ENCODE assay signal across 31 cellular contexts in the genomic region with DNA sequence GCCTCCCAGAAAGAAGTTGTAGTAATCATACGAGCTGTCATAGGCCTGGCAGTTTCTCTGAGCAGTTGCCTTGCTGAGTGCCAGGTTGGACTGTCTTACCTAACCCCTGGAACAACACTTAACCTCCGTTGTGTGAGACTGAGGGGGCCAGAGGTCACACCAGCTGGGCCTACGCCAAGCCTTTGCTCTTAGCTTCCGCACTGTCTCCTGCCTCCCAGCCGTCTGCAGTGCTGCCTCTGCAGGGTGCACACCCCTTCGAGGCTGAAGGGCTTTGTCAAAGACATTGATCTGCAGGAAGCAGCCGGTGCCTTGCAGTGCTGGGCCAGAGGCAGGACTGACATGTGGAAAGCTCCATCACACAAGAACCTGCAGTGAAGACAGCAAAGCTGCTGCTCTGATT. TPM values are rescaled to one million over a fixed set of nuclear protein-coding genes. Genes with fewer than 3 reads are reported as not detected.
DNase-seq lines count a peak whose midpoint lies in the region; ATAC-seq, FAIRE-seq and TF ChIP-seq lines count a peak whose summit lies in the region.
"Had no signal": no experiment of that assay in that cellular context is flagged by ENCODE, and none has a peak within 500 bp of the region (broad histone marks: within the 10 kb centered on the region; RNA-seq: fewer than 3 reads in every experiment).

No MANE protein-coding gene starts in this region.

- intact Hi-C loops in activated CD4-positive, alpha-beta T cell treated with anti-CD3 and anti-CD28 coated beads for 36 hours (cut with DNase I, micrococcal nuclease), result no loop called here
- intact Hi-C loops in natural killer cell (cut with micrococcal nuclease), result no loop called here
- intact Hi-C loops in endothelial cell of umbilical vein (cut with micrococcal nuclease), result no loop called here

- POLR2A ChIA-PET in activated CD4-positive, alpha-beta T cell treated with anti-CD3 and anti-CD28 coated beads for 36 hours (lab: Charles Lee), result no interaction called here
- POLR2A ChIA-PET in endothelial cell of umbilical vein (lab: Charles Lee), result no interaction called here

- no peak for FAIRE-seq in endothelial cell of umbilical vein (lab: Jason Lieb, UNC)
- FAIRE-seq in small intestine (lab: Jason Lieb, UNC), result no peak
- FAIRE-seq: A204.1, frontal cortex, GM19239 had no signal

- peaks cover 0 to 35% of the 10 kb centered on the region in 2 experiments for H3K36me3 ChIP-seq in endothelial cell of umbilical vein (ENCODE audit: control insufficient read depth in 2 of 2, extremely low read depth in 1 of 2, insufficient read depth in 2 of 2, low read length in 2 of 2)
- H3K36me3 ChIP-seq in small intestine (ENCODE audit: control insufficient read depth in 2 of 2, insufficient read depth in 2 of 2, low read length in 2 of 2), result peaks cover 12 to 14% of the 10 kb centered on the region in 2 donors
- peaks cover 31% of the 10 kb centered on the region for H3K36me3 ChIP-seq in WERI-Rb-1

- H3K27me3 ChIP-seq in endothelial cell of umbilical vein (ENCODE audit: control insufficient read depth in 2 of 2, insufficient read depth in 2 of 2, low read length in 2 of 2) (no peaks in the 10 kb centered on the region), small intestine (ENCODE audit: control insufficient read depth in 2 of 2, insufficient read depth in 2 of 2, low read length in 2 of 2) (no peaks in the 10 kb centered on the region), WERI-Rb-1 (ENCODE audit: insufficient read depth, low read depth, severe bottlenecking) (no peaks in the 10 kb centered on the region), foreskin keratinocyte (no peaks in the 10 kb centered on the region)
- H3K27me3 ChIP-seq: cardiac muscle cell, esophagus muscularis mucosa had no signal

- no peak for TF ChIP-seq POLR2A in endothelial cell of umbilical vein (IDR thresholded peaks at IDR 0.05; ENCODE audit: low read depth, low read length)

- H4K20me1 ChIP-seq in endothelial cell of umbilical vein (replicated peaks; ENCODE audit: control insufficient read depth, extremely low read depth, insufficient read depth, low read length), result no peaks in the 10 kb centered on the region

- H3K9me3 Mint-ChIP-seq in activated CD4-positive, alpha-beta T cell treated with anti-CD3 and anti-CD28 coated beads for 36 hours (ENCODE audit: low read depth), result no peaks in the 10 kb centered on the region
- no peaks in the 10 kb centered on the region for H3K9me3 Mint-ChIP-seq in natural killer cell treated with Interleukin-12 subunit alpha and Interleukin-12 subunit beta and Interleukin-15 and Interleukin-18, amount 100 ng/mL, for 72 hours
- H3K9me3 Mint-ChIP-seq in natural killer cell, result no peaks in the 10 kb centered on the region
- H3K9me3 Mint-ChIP-seq: type B pancreatic cell had no signal

- CTCF ChIA-PET in activated CD4-positive, alpha-beta T cell treated with anti-CD3 and anti-CD28 coated beads for 36 hours (lab: Charles Lee), result interaction anchor here (0.6 to 0.8 kb wide), 3 partner anchors 32 to 869 kb away, joined by 3 to 4 read pairs (median 3); no protein-coding TSS in a partner anchor
- CTCF ChIA-PET in endothelial cell of umbilical vein (lab: Charles Lee), result interaction anchor here (2.0 kb wide), 1 partner anchor 21 kb away, joined by 6 read pairs; no protein-coding TSS in a partner anchor

- H3K4me1 Mint-ChIP-seq in activated CD4-positive, alpha-beta T cell treated with anti-CD3 and anti-CD28 coated beads for 36 hours, result peaks cover 49% of the 10 kb centered on the region
- peaks cover 13 to 18% of the 10 kb centered on the region in 2 donors for H3K4me1 Mint-ChIP-seq in natural killer cell treated with Interleukin-12 subunit alpha and Interleukin-12 subunit beta and Interleukin-15 and Interleukin-18, amount 100 ng/mL, for 72 hours (ENCODE audit: low read depth in 2 of 2)
- H3K4me1 Mint-ChIP-seq in natural killer cell, result peaks cover 13 to 21% of the 10 kb centered on the region in 2 donors

- H3K9ac ChIP-seq in endothelial cell of umbilical vein (replicated peaks; ENCODE audit: extremely low read depth, insufficient read depth, low read length), result no peak overlapping the region

- H3K9me3 ChIP-seq in endothelial cell of umbilical vein (replicated peaks; ENCODE audit: control insufficient read depth, insufficient read depth, low read length), result no peaks in the 10 kb centered on the region
- no peaks in the 10 kb centered on the region for H3K9me3 ChIP-seq in small intestine (ENCODE audit: control insufficient read depth, low read depth)
- H3K9me3 ChIP-seq in WERI-Rb-1 (ENCODE audit: severe bottlenecking), result no peaks in the 10 kb centered on the region
- H3K9me3 ChIP-seq: esophagus muscularis mucosa had no signal

- dilution Hi-C loops in endothelial cell of umbilical vein (cut with MboI; ENCODE audit: extremely low pct_ligation_motif_present, low sequenced_read_pairs), result no loop called here

- no peak overlapping the region for H3K27ac Mint-ChIP-seq in activated CD4-positive, alpha-beta T cell treated with anti-CD3 and anti-CD28 coated beads for 36 hours
- H3K27ac Mint-ChIP-seq in natural killer cell treated with Interleukin-12 subunit alpha and Interleukin-12 subunit beta and Interleukin-15 and Interleukin-18, amount 100 ng/mL, for 72 hours, result no peak overlapping the region
- no peak overlapping the region for H3K27ac Mint-ChIP-seq in natural killer cell
- H3K27ac Mint-ChIP-seq: type B pancreatic cell had no signal

- H3K27me3 Mint-ChIP-seq in activated CD4-positive, alpha-beta T cell treated with anti-CD3 and anti-CD28 coated beads for 36 hours, result no peaks in the 10 kb centered on the region
- no peaks in the 10 kb centered on the region for H3K27me3 Mint-ChIP-seq in natural killer cell treated with Interleukin-12 subunit alpha and Interleukin-12 subunit beta and Interleukin-15 and Interleukin-18, amount 100 ng/mL, for 72 hours
- no peaks in the 10 kb centered on the region for H3K27me3 Mint-ChIP-seq in natural killer cell (ENCODE audit: low read depth in 2 of 2)
- H3K27me3 Mint-ChIP-seq: type B pancreatic cell had no signal

- no peaks in the 10 kb centered on the region for H3K9me1 ChIP-seq in endothelial cell of umbilical vein (replicated peaks; ENCODE audit: control insufficient read depth, extremely low read depth, insufficient read depth, low read length)

- H3K4me1 ChIP-seq in endothelial cell of umbilical vein (ENCODE audit: control insufficient read depth, extremely low read depth, insufficient read depth, low read length) (no peaks in the 10 kb centered on the region), small intestine (ENCODE audit: control insufficient read depth in 2 of 2, insufficient read depth in 1 of 2, low read depth in 1 of 2, low read length in 1 of 2) (no peaks in the 10 kb centered on the region), foreskin keratinocyte (no peaks in the 10 kb centered on the region)

- TF ChIP-seq CTCF in natural killer cell (IDR thresholded peaks at IDR 0.05), result no peak
- TF ChIP-seq CTCF in endothelial cell of umbilical vein (IDR thresholded peaks at IDR 0.05; ENCODE audit: extremely low read depth in 1 of 2, insufficient read depth in 1 of 2, low read depth in 1 of 2, low read length in 2 of 2), result no peak
- no peak for TF ChIP-seq CTCF in WERI-Rb-1 (IDR thresholded peaks at IDR 0.05; ENCODE audit: low read depth, low read length)
- TF ChIP-seq CTCF in foreskin keratinocyte (conservative IDR thresholded peaks at IDR 0.05), result no peak

- 27 to 64% (median 48%) methylated on average over 7 of the region's 7 CpGs for WGBS in small intestine, 3 donors

- H3K4me2 ChIP-seq in endothelial cell of umbilical vein (ENCODE audit: insufficient read depth, low read length), result no peak overlapping the region

- peaks cover 29% of the 10 kb centered on the region for H3K36me3 Mint-ChIP-seq in activated CD4-positive, alpha-beta T cell treated with anti-CD3 and anti-CD28 coated beads for 36 hours (ENCODE audit: low read depth)
- no peaks in the 10 kb centered on the region for H3K36me3 Mint-ChIP-seq in natural killer cell treated with Interleukin-12 subunit alpha and Interleukin-12 subunit beta and Interleukin-15 and Interleukin-18, amount 100 ng/mL, for 72 hours
- H3K36me3 Mint-ChIP-seq in natural killer cell, result no peaks in the 10 kb centered on the region

- peak; percentile 17 for DNase-seq in activated CD4-positive, alpha-beta T cell treated with anti-CD3 and anti-CD28 coated beads for 36 hours
- DNase-seq in activated CD4-positive, alpha-beta T cell treated with anti-CD3 and anti-CD28 coated beads for 1 hour, result no peak
- DNase-seq in natural killer cell treated with Interleukin-12 subunit alpha and Interleukin-12 subunit beta and Interleukin-15 and Interleukin-18, amount 100 ng/mL, for 72 hours (ENCODE audit: low spot score), result peak; percentile 48
- no peak for DNase-seq in natural killer cell
- DNase-seq in endothelial cell of umbilical vein (ENCODE audit: low read depth, low spot score), result peak; percentile 20
- peak; percentile 63 for DNase-seq in small intestine
- no peak for DNase-seq in WERI-Rb-1
- DNase-seq in foreskin keratinocyte, result no peak
- DNase-seq: activated gamma-delta T cell; anterior cingulate cortex; DMS53; GF-D8; H7; hippocampal formation; mesendoderm; NCI-H1048; NCI-H1694 treated with DMSO at 0.1 percent for 48 hours; NCI-H226; NCI-H69; SIG-M5; stimulated activated CD4-positive, alpha-beta T cell treated with anti-CD3 and anti-CD28 coated beads, Interleukin-2, amount 100 ng/mL, for 48 hours; SW 1271; T1000 had no signal

- H3K4me3 ChIP-seq in endothelial cell of umbilical vein (replicated peaks in 1 of 3; ENCODE audit: insufficient read depth in 1 of 3, low read depth in 1 of 3, low read length in 3 of 3) (no peak overlapping the region), small intestine (ENCODE audit: low read depth in 1 of 2, low read length in 2 of 2) (no peak overlapping the region), WERI-Rb-1 (ENCODE audit: low read depth, low read length) (no peak overlapping the region)
- H3K4me3 ChIP-seq: cardiac muscle cell, esophagus muscularis mucosa had no signal

- no TSS peak for BruUV-seq in endothelial cell of umbilical vein (replicated peaks; lab: Mats Ljungman, UMichigan)

- H2AFZ ChIP-seq in endothelial cell of umbilical vein (ENCODE audit: low read depth, low read length), result no peak overlapping the region

- H3K79me2 ChIP-seq in endothelial cell of umbilical vein (ENCODE audit: control insufficient read depth, insufficient read depth, low read length), result no peaks in the 10 kb centered on the region

- no peak for ATAC-seq in activated CD4-positive, alpha-beta T cell treated with anti-CD3 and anti-CD28 coated beads for 36 hours
- ATAC-seq in natural killer cell treated with Interleukin-12 subunit alpha and Interleukin-12 subunit beta and Interleukin-15 and Interleukin-18, amount 100 ng/mL, for 72 hours, result no peak
- ATAC-seq in natural killer cell, result no peak
- no peak for ATAC-seq in foreskin keratinocyte
- ATAC-seq: Panc1 had no signal

- no peak overlapping the region for H3K4me3 Mint-ChIP-seq in activated CD4-positive, alpha-beta T cell treated with anti-CD3 and anti-CD28 coated beads for 36 hours
- H3K4me3 Mint-ChIP-seq in natural killer cell treated with Interleukin-12 subunit alpha and Interleukin-12 subunit beta and Interleukin-15 and Interleukin-18, amount 100 ng/mL, for 72 hours, result no peak overlapping the region
- no peak overlapping the region for H3K4me3 Mint-ChIP-seq in natural killer cell
- H3K4me3 Mint-ChIP-seq: type B pancreatic cell had no signal

- H3K27ac ChIP-seq in endothelial cell of umbilical vein (ENCODE audit: insufficient read depth, low read depth, low read length) (no peak overlapping the region), small intestine (ENCODE audit: low read depth in 1 of 2, low read length in 1 of 2) (no peak overlapping the region), WERI-Rb-1 (no peak overlapping the region), foreskin keratinocyte (no peak overlapping the region)
- H3K27ac ChIP-seq: cardiac muscle cell, esophagus muscularis mucosa had no signal

RNA-seq across cellular contexts. Expression of a gene that starts 16.7 kb away (rescaled TPM):
- total RNA-seq in activated CD4-positive, alpha-beta T cell treated with anti-CD3 and anti-CD28 coated beads for 36 hours, result 10 to 100 TPM; 15.0 to 17.1 TPM
- 10 to 100 TPM; 20.8 to 38.9 TPM for total RNA-seq in natural killer cell treated with Interleukin-12 subunit alpha and Interleukin-12 subunit beta and Interleukin-15 and Interleukin-18, amount 100 ng/mL, for 72 hours
- total RNA-seq in natural killer cell, result 10 to 100 TPM; 24.3 to 30.4 (median 24.8) TPM
- total RNA-seq in endothelial cell of umbilical vein, result 18.5 and 22.8 TPM in 2 replicates
- polyA plus RNA-seq in endothelial cell of umbilical vein, result 29.3 and 31.6 TPM in 2 replicates
- polyA plus RNA-seq in endothelial cell of umbilical vein (2011; cell fraction: cytosol; rRNA removed), result 17.6 and 20.1 TPM in 2 replicates
- 18.7 and 20.2 TPM in 2 replicates for polyA plus RNA-seq in endothelial cell of umbilical vein (2011; cell fraction: nucleus; rRNA removed)
- 13.5 and 15.9 TPM in 2 replicates for polyA plus RNA-seq in endothelial cell of umbilical vein (2012)
- 15.8 and 24.2 TPM in 2 replicates for polyA minus RNA-seq in endothelial cell of umbilical vein
- polyA minus RNA-seq in endothelial cell of umbilical vein (2011; cell fraction: cytosol; rRNA and poly(A)+ RNA removed), result 11.2 TPM
- 8.4 and 10.6 TPM in 2 replicates for polyA minus RNA-seq in endothelial cell of umbilical vein (2011; cell fraction: nucleus; rRNA and poly(A)+ RNA removed)
- 10 to 100 TPM; 11.1 to 17.1 (median 17.0) TPM for polyA plus RNA-seq in small intestine
- total RNA-seq in foreskin keratinocyte, result 14.6 and 15.3 TPM in 2 replicates
- 14.8 and 15.5 TPM in 2 replicates for polyA plus RNA-seq in foreskin keratinocyte

RNA-seq across cellular contexts. Expression of a gene that starts 40.5 kb away (rescaled TPM):
- total RNA-seq in activated CD4-positive, alpha-beta T cell treated with anti-CD3 and anti-CD28 coated beads for 36 hours, result under 1 TPM; 0.18 to 0.23 TPM
- 1 to 10 TPM in 1 of 2 donors, under 1 TPM in 1; 0.38 to 2.6 TPM for total RNA-seq in natural killer cell treated with Interleukin-12 subunit alpha and Interleukin-12 subunit beta and Interleukin-15 and Interleukin-18, amount 100 ng/mL, for 72 hours
- total RNA-seq in natural killer cell (10 to 100 TPM in 1 of 3 donors, under 1 TPM in 2; 0.09 to 13.7 (median 0.11) TPM), endothelial cell of umbilical vein (not detected in 2 replicates), foreskin keratinocyte (not detected in 2 replicates)
- polyA plus RNA-seq in endothelial cell of umbilical vein (not detected in 2 replicates), small intestine (10 to 100 TPM; 11.1 to 21.6 (median 12.7) TPM), foreskin keratinocyte (not detected in 2 replicates)
- polyA plus RNA-seq in endothelial cell of umbilical vein (2011; cell fraction: cytosol; rRNA removed), result not detected in 2 replicates
- polyA plus RNA-seq in endothelial cell of umbilical vein (2011; cell fraction: nucleus; rRNA removed), result not detected in 2 replicates
- polyA plus RNA-seq in endothelial cell of umbilical vein (2012), result not detected in 2 replicates
- 0.17 and 0.29 TPM in 2 replicates for polyA minus RNA-seq in endothelial cell of umbilical vein
- not detected for polyA minus RNA-seq in endothelial cell of umbilical vein (2011; cell fraction: cytosol; rRNA and poly(A)+ RNA removed)
- polyA minus RNA-seq in endothelial cell of umbilical vein (2011; cell fraction: nucleus; rRNA and poly(A)+ RNA removed), result not detected in 2 replicates
- total RNA-seq: myocyte had no signal

Comparison
In these comparisons a context has a peak if more than half of its experiments do, and no peak if none do; other contexts are left out.
1. DNase-seq: peak in activated CD4-positive, alpha-beta T cell treated with anti-CD3 and anti-CD28 coated beads for 36 hours (single experiment), natural killer cell treated with Interleukin-12 subunit alpha and Interleukin-12 subunit beta and Interleukin-15 and Interleukin-18, amount 100 ng/mL, for 72 hours (single experiment), endothelial cell of umbilical vein (single experiment) and small intestine (single experiment); none in activated CD4-positive, alpha-beta T cell treated with anti-CD3 and anti-CD28 coated beads for 1 hour (single experiment), natural killer cell (single experiment), WERI-Rb-1 (single experiment) and foreskin keratinocyte (0 of 2).